9 cellular contexts compared by ENCODE assay signal in genomic region chr20:10501377-10501776, GRCh38.
DNase-seq lines count a peak whose midpoint lies in the region; ATAC-seq and TF ChIP-seq lines count a peak whose summit lies in the region.
"Had no signal": no experiment of that assay in that cellular context is flagged by ENCODE, and none has a peak within 500 bp of the region (broad histone marks: within the 10 kb centered on the region; RNA-seq: fewer than 3 reads in every experiment).

No MANE protein-coding gene starts in this region.

- H2BK5ac ChIP-seq in IMR-90 (ENCODE audit: low read depth, low read length, poor library complexity, severe bottlenecking): no peak overlapping the region

- no peak for TF ChIP-seq RAD21 in IMR-90 (IDR thresholded peaks at IDR 0.05; ENCODE audit: low read length)

- no peak overlapping the region for H3K9ac ChIP-seq in IMR-90 (ENCODE audit: low read depth, low read length)
- H3K9ac ChIP-seq: parathyroid adenoma had no signal

- H3K27me3 ChIP-seq in IMR-90 (ENCODE audit: control insufficient read depth, insufficient read depth, low read length) (no peaks in the 10 kb centered on the region), lung (ENCODE audit: control insufficient read depth, insufficient read depth) (no peaks in the 10 kb centered on the region)

- no TSS peak for BruUV-seq in IMR-90 (replicated peaks; lab: Mats Ljungman, UMichigan)

- no peak overlapping the region for H4K91ac ChIP-seq in IMR-90 (ENCODE audit: insufficient read depth, low read depth, low read length)

- no peaks in the 10 kb centered on the region for H3K9me3 Mint-ChIP-seq in activated naive CD4-positive, alpha-beta T cell treated with anti-CD3 and anti-CD28 coated beads, Interleukin-2, amount 50 U/mL, for 24 hours

- no peaks in the 10 kb centered on the region for H3K36me3 ChIP-seq in IMR-90 (ENCODE audit: control insufficient read depth, insufficient read depth, low read length)
- no peaks in the 10 kb centered on the region for H3K36me3 ChIP-seq in lung (ENCODE audit: control insufficient read depth in 2 of 2, insufficient read depth in 2 of 2, low read length in 2 of 2)

- intact Hi-C loops in IMR-90 (cut with micrococcal nuclease): no loop called here

- DNase-seq in Ammon's horn (ENCODE audit: low spot score) (peak; percentile 84), IMR-90 (no peak), lung (ENCODE audit: low spot score) (peak; percentile 56), retina (no peak), T-helper 9 cell (no peak)

- H3K27me3 Mint-ChIP-seq in activated naive CD4-positive, alpha-beta T cell treated with anti-CD3 and anti-CD28 coated beads, Interleukin-2, amount 50 U/mL, for 24 hours: no peaks in the 10 kb centered on the region

- no peak overlapping the region for H3K56ac ChIP-seq in IMR-90 (ENCODE audit: extremely low read depth, insufficient read depth, low read length)

- no peak overlapping the region for H3K4me3 ChIP-seq in IMR-90 (ENCODE audit: insufficient read depth, low read depth, low read length)
- no peak overlapping the region for H3K4me3 ChIP-seq in lung

- H4K5ac ChIP-seq in IMR-90 (ENCODE audit: low read depth, low read length): no peak overlapping the region

- H2AK9ac ChIP-seq in IMR-90 (replicated peaks; ENCODE audit: low read depth, low read length, poor library complexity): no peak overlapping the region

- no peak overlapping the region for H2BK20ac ChIP-seq in IMR-90 (ENCODE audit: low read depth, low read length)

- no peaks in the 10 kb centered on the region for H3K9me3 ChIP-seq in IMR-90 (ENCODE audit: control insufficient read depth, insufficient read depth, low read length)
- no peaks in the 10 kb centered on the region for H3K9me3 ChIP-seq in lung (ENCODE audit: control insufficient read depth in 2 of 2, insufficient read depth in 1 of 2, low read length in 1 of 2)

- no peak for TF ChIP-seq CTCF in IMR-90 (conservative IDR thresholded peaks at IDR 0.05; ENCODE audit: low read depth, low read length)
- no peak for TF ChIP-seq CTCF in lung (IDR thresholded peaks at IDR 0.05; ENCODE audit: control extremely low read depth, extremely low read depth)

- no peaks in the 10 kb centered on the region for H3K9me1 ChIP-seq in IMR-90 (ENCODE audit: insufficient read depth, low read length)

- no peak for TF ChIP-seq POLR2A in IMR-90 (IDR thresholded peaks at IDR 0.05; ENCODE audit: low read depth, low read length)

- H2BK120ac ChIP-seq in IMR-90 (ENCODE audit: low read depth, low read length): no peak overlapping the region

- no peak overlapping the region for H3K23ac ChIP-seq in IMR-90 (ENCODE audit: low read depth, low read length)

- CTCF ChIA-PET in IMR-90 (lab: Yijun Ruan, JAX): no interaction called here

- H4K20me1 ChIP-seq in IMR-90 (ENCODE audit: insufficient read depth, low read length): no peaks in the 10 kb centered on the region

- H3K18ac ChIP-seq in IMR-90 (ENCODE audit: low read depth, low read length): no peak overlapping the region

- H3K4me1 ChIP-seq in IMR-90 (ENCODE audit: control insufficient read depth, insufficient read depth, low read length) (peaks cover 5% of the 10 kb centered on the region), lung (ENCODE audit: control insufficient read depth in 2 of 2, insufficient read depth in 2 of 2, low read length in 2 of 2) (peaks cover 5 to 10% of the 10 kb centered on the region in 2 donors)

- H4K8ac ChIP-seq in IMR-90 (ENCODE audit: low read depth in 2 of 2, low read length in 2 of 2): no peak overlapping the region

- no CpG with 5 or more reads among the region's 3 CpGs for WGBS in IMR-90 (ENCODE audit: extremely low coverage in 2 of 2, insufficient read length in 1 of 2), 2 experiments
- 3 to 38% methylated on average over 3 of the region's 3 CpGs for WGBS in lung, 2 donors

- H3K27ac Mint-ChIP-seq in activated naive CD4-positive, alpha-beta T cell treated with anti-CD3 and anti-CD28 coated beads, Interleukin-2, amount 50 U/mL, for 24 hours: peak overlapping the region; percentile 43

- in situ Hi-C loops in IMR-90 (cut with MboI; ENCODE audit: low sequenced_read_pairs): no loop called here

- no peak overlapping the region for H3K4me2 ChIP-seq in IMR-90 (ENCODE audit: low read depth, low read length)

- H3K4me1 Mint-ChIP-seq in activated naive CD4-positive, alpha-beta T cell treated with anti-CD3 and anti-CD28 coated beads, Interleukin-2, amount 50 U/mL, for 24 hours: peaks cover 36% of the 10 kb centered on the region

- H3K4me3 Mint-ChIP-seq in activated naive CD4-positive, alpha-beta T cell treated with anti-CD3 and anti-CD28 coated beads, Interleukin-2, amount 50 U/mL, for 24 hours: peak overlapping the region; percentile 87

- peaks cover 7 to 8% of the 10 kb centered on the region in 2 experiments; a peak in 3 of 4 replicates for H3K79me1 ChIP-seq in IMR-90 (ENCODE audit: low read depth in 1 of 2, low read length in 2 of 2)

- peaks cover 4% of the 10 kb centered on the region for H3K36me3 Mint-ChIP-seq in activated naive CD4-positive, alpha-beta T cell treated with anti-CD3 and anti-CD28 coated beads, Interleukin-2, amount 50 U/mL, for 24 hours

- H3K4ac ChIP-seq in IMR-90 (ENCODE audit: low read depth, low read length): 0 out of 2 replicates have a peak overlapping the region, but pooled peaks have one; percentile 11

- POLR2A ChIA-PET in IMR-90 (lab: Charles Lee; ENCODE audit: unreplicated experiment): no interaction called here

- dilution Hi-C loops in IMR-90 (cut with HindIII; ENCODE audit: low sequenced_read_pairs, unreplicated experiment): no loop called here

- H3K14ac ChIP-seq in IMR-90 (replicated peaks; ENCODE audit: low read depth, low read length): peak overlapping the region; percentile 50

- no peak overlapping the region for H2AK5ac ChIP-seq in IMR-90 (ENCODE audit: low read depth, low read length)

- H3K27ac ChIP-seq in IMR-90 (ENCODE audit: insufficient read depth, low read length) (no peak overlapping the region), lung (ENCODE audit: low read depth in 1 of 2, low read length in 1 of 2) (peak overlapping the region in 1 of 2 donors; percentile 2)
- H3K27ac ChIP-seq: parathyroid adenoma had no signal

- no peak overlapping the region for H2BK15ac ChIP-seq in IMR-90 (ENCODE audit: low read depth, low read length)

- no peak for ATAC-seq in IMR-90 (ENCODE audit: low read depth)
- no peak for ATAC-seq in lung (ENCODE audit: insufficient read depth, low FRiP score)
- ATAC-seq in GM21786 (IDR thresholded peaks at IDR 0.05; ENCODE audit: unreplicated experiment): no peak
- no peak for ATAC-seq in GM18867 (IDR thresholded peaks at IDR 0.05; ENCODE audit: unreplicated experiment)

- no peak overlapping the region for H2AFZ ChIP-seq in IMR-90 (replicated peaks; ENCODE audit: low read length, poor library complexity)
- H2AFZ ChIP-seq: parathyroid adenoma had no signal

TF ChIP-seq in IMR-90, 13 proteins besides CTCF, POLR2A, EP300 and RAD21:
- TF ChIP-seq CHD1 (IDR thresholded peaks at IDR 0.05; ENCODE audit: low read depth, low read length) (no peak), BHLHE40 (IDR thresholded peaks at IDR 0.05; ENCODE audit: low read depth, low read length) (no peak), MAFK (IDR thresholded peaks at IDR 0.05; ENCODE audit: low read depth, low read length) (no peak), MAZ (IDR thresholded peaks at IDR 0.05; ENCODE audit: borderline replicate concordance, low read depth, low read length) (no peak), MXI1 (IDR thresholded peaks at IDR 0.05; ENCODE audit: borderline replicate concordance, low read depth, low read length) (no peak), NFE2L2 (IDR thresholded peaks at IDR 0.05; ENCODE audit: low read depth, low read length) (no peak)
TF ChIP-seq in IMR-90: peak in this region for 0.

Comparison
In these comparisons a context has a peak if more than half of its experiments do, and no peak if none do; other contexts are left out.
1. DNase-seq: peak in Ammon's horn (single experiment) and lung (single experiment); none in IMR-90 (single experiment), retina (single experiment) and T-helper 9 cell (single experiment).